ENCODE assay signal across 10 cellular contexts in genomic region chr21:43758132-43758619, GRCh38. TPM values are rescaled to one million over a fixed set of nuclear protein-coding genes. Genes with fewer than 3 reads are reported as not detected.
DNase-seq lines count a peak whose midpoint lies in the region; ATAC-seq and TF ChIP-seq lines count a peak whose summit lies in the region.
"Had no signal": no experiment of that assay in that cellular context is flagged by ENCODE, and none has a peak within 500 bp of the region (broad histone marks: within the 10 kb centered on the region; RNA-seq: fewer than 3 reads in every experiment).

No MANE protein-coding gene starts in this region.

- H3K9me3 Mint-ChIP-seq in neural progenitor cell = no peaks in the 10 kb centered on the region

- H3K27me3 ChIP-seq in neural progenitor cell (no peaks in the 10 kb centered on the region), MG63 (no peaks in the 10 kb centered on the region)

- no peak overlapping the region for H2AFZ ChIP-seq in neural progenitor cell (replicated peaks)

- ATAC-seq in Right ventricle myocardium inferior = peak; percentile 68
- no peak for ATAC-seq in GM19455 (IDR thresholded peaks at IDR 0.05; ENCODE audit: unreplicated experiment)
- ATAC-seq: A549 had no signal

- no peaks in the 10 kb centered on the region for H4K20me1 ChIP-seq in neural progenitor cell (ENCODE audit: low read depth)

- DNase-seq in Right ventricle myocardium inferior (ENCODE audit: missing footprints) (no peak), cardiac septum (ENCODE audit: low spot score) (no peak), fibroblast of mammary gland (ENCODE audit: low read depth) (peak; percentile 71), neural progenitor cell (ENCODE audit: low spot score) (no peak), NCI-H446 treated with DMSO at 0.1 percent for 48 hours (lab: John Stamatoyannopoulos, UW) (no peak), MG63 (no peak), DMS153 treated with DMSO at 0.1 percent for 48 hours (lab: John Stamatoyannopoulos, UW; ENCODE audit: unreplicated experiment) (no peak)
- DNase-seq: cortex of kidney had no signal

- H3F3A ChIP-seq in neural progenitor cell (ENCODE audit: low read depth) = peaks cover 5% of the 10 kb centered on the region

- intact Hi-C loops in Right ventricle myocardium inferior (cut with DNase I) (no loop called here), cardiac septum (cut with DNase I) (no loop called here)

- H3K4me1 Mint-ChIP-seq in neural progenitor cell = no peaks in the 10 kb centered on the region

- peak overlapping the region; percentile 50 for H3K27ac Mint-ChIP-seq in neural progenitor cell

- H3K4me3 ChIP-seq in fibroblast of mammary gland (ENCODE audit: control insufficient read depth, low read depth, low read length) (no peak overlapping the region), neural progenitor cell (no peak overlapping the region), MG63 (no peak overlapping the region)
- H3K4me3 ChIP-seq: A549 had no signal

- H3K4me1 ChIP-seq in neural progenitor cell = no peaks in the 10 kb centered on the region

- TF ChIP-seq CTCF in fibroblast of mammary gland (conservative IDR thresholded peaks at IDR 0.05; ENCODE audit: control insufficient read depth, insufficient read depth, low read depth, low read length) (no peak), neural progenitor cell (IDR thresholded peaks at IDR 0.05) (no peak)

- H3K27ac ChIP-seq in neural progenitor cell = peak overlapping the region; percentile 73

- H3K36me3 Mint-ChIP-seq in neural progenitor cell = peaks cover 12% of the 10 kb centered on the region

- H3K4me3 Mint-ChIP-seq in neural progenitor cell = no peak overlapping the region

- H3K4me2 ChIP-seq in neural progenitor cell = no peak overlapping the region
- H3K4me2 ChIP-seq: A549 had no signal

- no peaks in the 10 kb centered on the region for H3K27me3 Mint-ChIP-seq in neural progenitor cell (ENCODE audit: insufficient read depth, low read depth)

- H3K79me2 ChIP-seq in neural progenitor cell (ENCODE audit: low read depth) = no peaks in the 10 kb centered on the region

- H3K36me3 ChIP-seq in neural progenitor cell = no peaks in the 10 kb centered on the region
- H3K36me3 ChIP-seq in MG63 = peaks cover 82% of the 10 kb centered on the region

- no peaks in the 10 kb centered on the region for H3K9me3 ChIP-seq in neural progenitor cell (ENCODE audit: low read depth)
- no peaks in the 10 kb centered on the region for H3K9me3 ChIP-seq in MG63
- H3K9me3 ChIP-seq: A549 had no signal

- H3K9ac ChIP-seq in neural progenitor cell = no peak overlapping the region

RNA-seq across cellular contexts. Expression of gene CSTB, which starts 17.9 kb away (rescaled TPM):
- total RNA-seq in Right ventricle myocardium inferior (44.1 TPM), cardiac septum (34.6 TPM), neural progenitor cell (ENCODE audit: low replicate concordance) (7.1 and 8.5 TPM in 2 replicates)
- total RNA-seq in MG63 (2014; rRNA removed; shearing (Covaris generic); ENCODE audit: low replicate concordance) = 5.5 and 11.1 TPM in 2 replicates

RNA-seq across cellular contexts. Expression of gene RRP1, which starts 31.2 kb away (rescaled TPM):
- total RNA-seq in Right ventricle myocardium inferior (10.1 TPM), cardiac septum (10.3 TPM), neural progenitor cell (ENCODE audit: low replicate concordance) (18.4 and 32.5 TPM in 2 replicates)
- 72.4 and 109 TPM in 2 replicates for total RNA-seq in MG63 (2014; rRNA removed; shearing (Covaris generic); ENCODE audit: low replicate concordance)

RNA-seq across cellular contexts. Expression of gene PDXK, which starts 39.2 kb away (rescaled TPM):
- total RNA-seq in Right ventricle myocardium inferior (105 TPM), cardiac septum (56.9 TPM), neural progenitor cell (ENCODE audit: low replicate concordance) (43.3 and 54.0 TPM in 2 replicates)
- total RNA-seq in MG63 (2014; rRNA removed; shearing (Covaris generic); ENCODE audit: low replicate concordance) = 49.1 and 119 TPM in 2 replicates
